8 cellular contexts compared by ENCODE assay signal in the genomic region with DNA sequence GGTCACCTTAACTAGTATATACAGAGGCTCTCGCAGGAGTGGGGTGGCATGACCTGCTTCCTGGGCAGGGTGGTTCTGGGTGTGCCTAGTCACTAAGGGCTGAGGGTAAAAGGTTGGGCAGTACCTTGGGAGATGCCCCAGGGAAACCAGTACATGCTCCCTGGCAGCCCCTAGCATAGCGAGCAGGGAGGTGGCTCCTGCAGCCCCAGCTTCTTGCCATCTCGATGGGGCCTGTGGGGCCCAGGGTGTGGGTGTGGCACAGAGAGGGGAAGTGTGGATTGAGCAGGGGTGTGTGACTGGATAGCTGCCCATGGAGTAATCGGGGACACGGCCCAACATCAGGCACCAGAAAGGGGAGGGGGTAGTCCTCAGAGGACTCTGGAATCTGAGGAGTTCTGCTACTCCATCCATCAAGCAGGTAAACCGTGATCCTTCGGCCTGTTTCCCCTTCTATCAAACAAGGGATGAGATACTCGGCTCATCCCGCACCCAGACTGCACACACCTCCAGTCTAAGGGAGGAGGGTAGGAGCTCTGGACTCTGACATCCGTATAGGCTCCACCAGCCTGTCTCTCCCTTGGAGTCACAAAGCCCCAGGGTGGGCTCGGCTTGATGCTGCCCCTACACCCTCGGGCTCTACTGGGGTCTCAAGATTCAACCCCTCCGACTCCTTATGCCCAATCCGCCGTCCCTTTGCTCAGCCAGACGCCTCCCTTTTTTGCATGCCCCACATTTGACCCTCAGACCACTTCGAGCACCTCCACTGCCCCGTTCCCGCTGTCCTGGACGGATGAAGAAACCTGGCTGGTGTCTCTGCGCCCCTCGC. TPM values are rescaled to one million over a fixed set of nuclear protein-coding genes. Genes with fewer than 3 reads are reported as not detected.
DNase-seq lines count a peak whose midpoint lies in the region; ATAC-seq and TF ChIP-seq lines count a peak whose summit lies in the region.

No MANE protein-coding gene starts in this region.

- H3K4me2 ChIP-seq in neural progenitor cell: peak overlapping the region; percentile 87

- H3K4me3 Mint-ChIP-seq in effector memory CD8-positive, alpha-beta T cell: peak overlapping the region; percentile 97 to 99
- H3K4me3 Mint-ChIP-seq in neural progenitor cell: peak overlapping the region; percentile 94

- H3K36me3 Mint-ChIP-seq in effector memory CD8-positive, alpha-beta T cell (ENCODE audit: insufficient read depth): peaks cover 32% of the 10 kb centered on the region
- H3K36me3 Mint-ChIP-seq in neural progenitor cell: peaks cover 13% of the 10 kb centered on the region

- H3K27me3 Mint-ChIP-seq in effector memory CD8-positive, alpha-beta T cell: no peaks in the 10 kb centered on the region
- H3K27me3 Mint-ChIP-seq in neural progenitor cell (ENCODE audit: insufficient read depth, low read depth): peaks cover 12% of the 10 kb centered on the region

- peak overlapping the region; percentile 69 for H3K27ac ChIP-seq in neural progenitor cell

- H2AFZ ChIP-seq in neural progenitor cell (replicated peaks): no peak overlapping the region

- peaks cover 42 to 43% of the 10 kb centered on the region in 2 donors for H3K4me1 Mint-ChIP-seq in effector memory CD8-positive, alpha-beta T cell (ENCODE audit: low read depth in 2 of 2)
- H3K4me1 Mint-ChIP-seq in neural progenitor cell: peaks cover 33% of the 10 kb centered on the region

- TF ChIP-seq CTCF in neural progenitor cell (IDR thresholded peaks at IDR 0.05): no peak

- peaks cover 49% of the 10 kb centered on the region for H3K79me2 ChIP-seq in neural progenitor cell (ENCODE audit: low read depth)

- peak overlapping the region; percentile 99 for H3K27ac Mint-ChIP-seq in effector memory CD8-positive, alpha-beta T cell
- peak overlapping the region; percentile 99 for H3K27ac Mint-ChIP-seq in neural progenitor cell

- H3K36me3 ChIP-seq in neural progenitor cell: no peaks in the 10 kb centered on the region

- no peak for ATAC-seq in effector memory CD8-positive, alpha-beta T cell (replicated peaks)
- ATAC-seq in HG03521 (IDR thresholded peaks at IDR 0.05; ENCODE audit: unreplicated experiment) (no peak), GM19397 (IDR thresholded peaks at IDR 0.05; ENCODE audit: unreplicated experiment) (no peak), GM21367 (IDR thresholded peaks at IDR 0.05; ENCODE audit: unreplicated experiment) (no peak)

- H3K9me3 ChIP-seq in neural progenitor cell (ENCODE audit: low read depth): no peaks in the 10 kb centered on the region

- peaks cover 16% of the 10 kb centered on the region for H3K4me1 ChIP-seq in neural progenitor cell

- peaks cover 4% of the 10 kb centered on the region for H4K20me1 ChIP-seq in neural progenitor cell (ENCODE audit: low read depth)

- peak; percentile 61 for DNase-seq in OCI-M1 (lab: John Stamatoyannopoulos, UW)
- no peak for DNase-seq in effector memory CD8-positive, alpha-beta T cell
- DNase-seq in neural progenitor cell (ENCODE audit: low spot score): no peak
- DNase-seq in NCI-H146 (lab: John Stamatoyannopoulos, UW): no peak

- peak overlapping the region; percentile 56 for H3K9ac ChIP-seq in neural progenitor cell

- peak overlapping the region; percentile 54 for H3K4me3 ChIP-seq in neural progenitor cell

- TF ChIP-seq POLR2A in GM15510 (IDR thresholded peaks at IDR 0.05; ENCODE audit: borderline replicate concordance, extremely low read depth, insufficient read length): peak; percentile 10

- H3K27me3 ChIP-seq in neural progenitor cell: no peaks in the 10 kb centered on the region

- peaks cover 60% of the 10 kb centered on the region for H3F3A ChIP-seq in neural progenitor cell (ENCODE audit: low read depth)

- H3K9me3 Mint-ChIP-seq in effector memory CD8-positive, alpha-beta T cell: no peaks in the 10 kb centered on the region
- H3K9me3 Mint-ChIP-seq in neural progenitor cell: no peaks in the 10 kb centered on the region

RNA-seq across cellular contexts. Expression of a gene that starts 1.1 kb away (rescaled TPM):
- total RNA-seq in neural progenitor cell (ENCODE audit: low replicate concordance): 2.2 and 12.8 TPM in 2 replicates

RNA-seq across cellular contexts. Expression of a gene that starts 6.7 kb away (rescaled TPM):
- 11.2 and 17.1 TPM in 2 replicates for total RNA-seq in neural progenitor cell (ENCODE audit: low replicate concordance)

RNA-seq across cellular contexts. Expression of a gene that starts 25.4 kb away (rescaled TPM):
- 390 and 678 TPM in 2 replicates for total RNA-seq in neural progenitor cell (ENCODE audit: low replicate concordance)

RNA-seq across cellular contexts. Expression of a gene that starts 36.4 kb away (rescaled TPM):
- total RNA-seq in neural progenitor cell (ENCODE audit: low replicate concordance): 141 and 148 TPM in 2 replicates

RNA-seq across cellular contexts. Expression of a gene that starts 39.9 kb away (rescaled TPM):
- 59.3 and 73.3 TPM in 2 replicates for total RNA-seq in neural progenitor cell (ENCODE audit: low replicate concordance)
